In genomic region chr5:173557123-173557903, GRCh38 we compare ENCODE assay signal across 19 cellular contexts. TPM values are rescaled to one million over a fixed set of nuclear protein-coding genes. Genes with fewer than 3 reads are reported as not detected.
A peak's percentile ranks its signal among the peaks of the same experiment; 100 is the strongest.
DNase-seq lines count a peak whose midpoint lies in the region.
"Had no signal": no experiment of that assay in that cellular context is flagged by ENCODE, and none has a peak within 500 bp of the region (broad histone marks: within the 10 kb centered on the region; RNA-seq: fewer than 3 reads in every experiment).

No MANE protein-coding gene starts in this region.

- no peak overlapping the region for H3K9ac ChIP-seq in neuronal stem cell (ENCODE audit: low read depth, low read length, poor library complexity)

- H3K18ac ChIP-seq in neuronal stem cell (ENCODE audit: low read length), result peak overlapping the region; percentile 89

- H2BK12ac ChIP-seq in neuronal stem cell (ENCODE audit: low read length), result peak overlapping the region; percentile 78

- H3K27me3 ChIP-seq in SJCRH30 (no peaks in the 10 kb centered on the region), neuronal stem cell (ENCODE audit: control insufficient read depth in 3 of 3, insufficient read depth in 3 of 3, low read depth in 1 of 3, low read length in 3 of 3) (peaks cover 0 to 14% (median 0%) of the 10 kb centered on the region in 3 experiments)
- H3K27me3 ChIP-seq: gastroesophageal sphincter had no signal

- no peaks in the 10 kb centered on the region for H3K79me1 ChIP-seq in neuronal stem cell (ENCODE audit: low read depth, low read length)

- H2BK5ac ChIP-seq in neuronal stem cell (ENCODE audit: low read length), result peak overlapping the region; percentile 25

- H3K27ac ChIP-seq in SJCRH30 (peak overlapping the region; percentile 11; the same call in 1 of the 2 replicates), neuronal stem cell (replicated peaks; ENCODE audit: low read length) (peak overlapping the region; percentile 21), temporal lobe (ENCODE audit: low read depth, low read length) (peak overlapping the region; percentile 95)
- H3K27ac ChIP-seq: RWPE1, thoracic aorta had no signal

- peak overlapping the region; percentile 66 for H2AK5ac ChIP-seq in neuronal stem cell (ENCODE audit: low read depth, low read length)

- H3K14ac ChIP-seq in neuronal stem cell (ENCODE audit: low read length), result peak overlapping the region; percentile 77

- H4K91ac ChIP-seq in neuronal stem cell (ENCODE audit: low read depth, low read length, poor library complexity), result peak overlapping the region; percentile 48

- H4K8ac ChIP-seq in neuronal stem cell (ENCODE audit: low read depth, low read length), result no peak overlapping the region

- no peak overlapping the region for H3K4ac ChIP-seq in neuronal stem cell (ENCODE audit: low read length)

- no peak overlapping the region for H2BK15ac ChIP-seq in neuronal stem cell (ENCODE audit: low read length)

- H2BK120ac ChIP-seq in neuronal stem cell (ENCODE audit: low read depth, low read length), result peak overlapping the region; percentile 61

- no peak overlapping the region for H2AFZ ChIP-seq in neuronal stem cell (ENCODE audit: low read length)

- H3K9me3 ChIP-seq in SJCRH30 (replicated peaks) (peaks cover 3% of the 10 kb centered on the region; the same call in 1 of the 2 replicates), neuronal stem cell (replicated peaks in 1 of 2; ENCODE audit: control insufficient read depth in 2 of 2, insufficient read depth in 1 of 2, low read depth in 1 of 2, low read length in 2 of 2) (peaks cover 0 to 5% of the 10 kb centered on the region in 2 donors)

- H3K4me3 ChIP-seq in SJCRH30, result 0 out of 2 replicates have a peak overlapping the region, but pooled peaks have one; percentile 6
- H3K4me3 ChIP-seq in neuronal stem cell (ENCODE audit: low read length in 2 of 2), result no peak overlapping the region
- H3K4me3 ChIP-seq: gastroesophageal sphincter, thoracic aorta had no signal

- no peak overlapping the region for H3K4me2 ChIP-seq in neuronal stem cell (ENCODE audit: insufficient read depth, low read length, poor library complexity, severe bottlenecking)

- H3K36me3 ChIP-seq in SJCRH30, result no peaks in the 10 kb centered on the region
- no peaks in the 10 kb centered on the region for H3K36me3 ChIP-seq in neuronal stem cell (replicated peaks in 1 of 2; ENCODE audit: control insufficient read depth in 2 of 2, insufficient read depth in 2 of 2, low read length in 2 of 2)
- H3K36me3 ChIP-seq: gastroesophageal sphincter, thoracic aorta had no signal

- DNase-seq in SJCRH30 (peak; percentile 76 to 85), globus pallidus (ENCODE audit: low spot score) (peak; percentile 99), neuronal stem cell (ENCODE audit: low spot score) (no peak), ecto neural progenitor cell (ENCODE audit: low spot score) (no peak), GM19240 (ENCODE audit: insufficient read length, low spot score) (no peak)
- no peak for DNase-seq in activated CD4-positive, alpha-beta T cell treated with anti-CD3 and anti-CD28 coated beads, Interleukin-2, amount 50 U/mL, for 48 hours
- DNase-seq: activated CD4-positive, alpha-beta T cell treated with anti-CD3 and anti-CD28 coated beads for 4 hours; activated naive CD8-positive, alpha-beta T cell treated with anti-CD3 and anti-CD28 coated beads, Interleukin-2, amount 50 U/mL, for 24 hours; DND-41; effector CD8-positive, alpha-beta T cell; Karpas-422; left ventricle myocardium superior; naive B cell; NCI-H1048; NCI-H2081 had no signal

- WGBS in neuronal stem cell (ENCODE audit: extremely low coverage in 2 of 2, insufficient read length in 2 of 2, insufficient replicate concordance in 1 of 2), 2 donors, result no CpG with 5 or more reads among the region's 12 CpGs

- no peak overlapping the region for H3K23ac ChIP-seq in neuronal stem cell (ENCODE audit: low read depth, low read length, poor library complexity)

- H3K4me1 ChIP-seq in SJCRH30, result peaks cover 18% of the 10 kb centered on the region
- H3K4me1 ChIP-seq in neuronal stem cell (ENCODE audit: control insufficient read depth in 2 of 2, insufficient read depth in 1 of 2, low read depth in 1 of 2, low read length in 2 of 2), result peaks cover 0 to 17% of the 10 kb centered on the region in 2 donors

RNA-seq across cellular contexts. Expression of gene BOD1, which starts 59.1 kb away (rescaled TPM):
- total RNA-seq in SJCRH30 (2014; rRNA removed; shearing (Covaris generic)), result 104 and 105 TPM in 2 replicates
- 171 TPM for polyA plus RNA-seq in neuronal stem cell (2013, experiment 1 of 2)
- polyA plus RNA-seq in neuronal stem cell (2013, experiment 2 of 2), result 171 TPM
- 44.5 TPM for total RNA-seq in temporal lobe

Comparison
In these comparisons a context has a peak if more than half of its experiments do, and no peak if none do; other contexts are left out.
1. DNase-seq: peak in SJCRH30 (2 of 2) and globus pallidus (single experiment); none in neuronal stem cell (single experiment), activated CD4-positive, alpha-beta T cell treated with anti-CD3 and anti-CD28 coated beads, Interleukin-2, amount 50 U/mL, for 48 hours (0 of 2), ecto neural progenitor cell (single experiment) and GM19240 (single experiment).
2. H3K27ac ChIP-seq: peak in every context shown above with its lines; median percentile 95 in temporal lobe; 21 in neuronal stem cell; 11 in SJCRH30.